In genomic region chr6:132391391-132392291, GRCh38 we compare ENCODE assay signal across 9 cellular contexts. TPM values are rescaled to one million over a fixed set of nuclear protein-coding genes. Genes with fewer than 3 reads are reported as not detected.
A peak's percentile ranks its signal among the peaks of the same experiment; 100 is the strongest.
DNase-seq lines count a peak whose midpoint lies in the region; ATAC-seq, FAIRE-seq and TF ChIP-seq lines count a peak whose summit lies in the region.
"Had no signal": no experiment of that assay in that cellular context is flagged by ENCODE, and none has a peak within 500 bp of the region (broad histone marks: within the 10 kb centered on the region; RNA-seq: fewer than 3 reads in every experiment).

No MANE protein-coding gene starts in this region.

- H3K9me3 ChIP-seq in mammary epithelial cell (replicated peaks; ENCODE audit: insufficient read depth, low read length) (no peaks in the 10 kb centered on the region), HepG2 (ENCODE audit: low read length) (peaks cover 19% of the 10 kb centered on the region; the same call in 1 of the 2 replicates)

- H3K9ac ChIP-seq in mammary epithelial cell (ENCODE audit: insufficient read depth, low read length) (peak overlapping the region; percentile 27), HepG2 (ENCODE audit: insufficient read depth, low read depth, low read length) (no peak overlapping the region)

- no peak for TF ChIP-seq RAD21 in HepG2 (CRISPR knock-in tag; IDR thresholded peaks at IDR 0.05)

- intact Hi-C loops in mammary epithelial cell (cut with micrococcal nuclease), result loop anchor here (1.0 to 5.0 kb wide), 4 partner anchors 57 to 464 kb away; no protein-coding TSS in a partner anchor
- intact Hi-C loops in HepG2 (cut with micrococcal nuclease; ENCODE audit: unreplicated experiment), result loop anchor here (1.0 kb wide), 2 partner anchors 91 to 112 kb away; no protein-coding TSS in a partner anchor

- H3K4me2 ChIP-seq in mammary epithelial cell (ENCODE audit: insufficient read depth, low read depth, low read length), result peak overlapping the region; percentile 69
- no peak overlapping the region for H3K4me2 ChIP-seq in HepG2 (ENCODE audit: low read depth, low read length)

- no TSS peak for BruUV-seq in mammary epithelial cell (replicated peaks; lab: Mats Ljungman, UMichigan)
- no TSS peak for BruUV-seq in HepG2 (replicated peaks; lab: Mats Ljungman, UMichigan)

- H2AFZ ChIP-seq in mammary epithelial cell (ENCODE audit: low read depth, low read length) (peak overlapping the region; percentile 76), HepG2 (ENCODE audit: low read length) (no peak overlapping the region)

- TF ChIP-seq EP300 in HepG2 (IDR thresholded peaks at IDR 0.05; ENCODE audit: low read depth in 2 of 2, low read length in 2 of 2) (no peak), HepG2 (CRISPR knock-in tag; IDR thresholded peaks at IDR 0.05; ENCODE audit: borderline replicate concordance) (no peak)

- FAIRE-seq in HepG2 (lab: Jason Lieb, UNC), result no peak

- DNase-seq in HK-2 (ENCODE audit: unreplicated experiment) (peak; percentile 9), mammary epithelial cell (peak; percentile 81), iris pigment epithelial cell (ENCODE audit: low read depth) (peak; percentile 79), smooth muscle cell of the brain vasculature (ENCODE audit: low read depth, low spot score) (peak; percentile 9), HepG2 (ENCODE audit: low spot score) (no peak)
- DNase-seq: NCI-H1092 had no signal

- H3K27me3 ChIP-seq in mammary epithelial cell (ENCODE audit: insufficient read depth, low read length), result no peaks in the 10 kb centered on the region
- no peaks in the 10 kb centered on the region; a peak in 1 of 5 replicates for H3K27me3 ChIP-seq in HepG2 (ENCODE audit: control insufficient read depth in 1 of 2, insufficient read depth in 2 of 2, low read length in 2 of 2)

- dilution Hi-C loops in mammary epithelial cell (cut with HindIII; ENCODE audit: low sequenced_read_pairs), result loop anchor here (5.0 kb wide), 1 partner anchor 51 kb away; no protein-coding TSS in a partner anchor

- H4K20me1 ChIP-seq in mammary epithelial cell (ENCODE audit: insufficient read depth, low read length), result no peaks in the 10 kb centered on the region
- no peaks in the 10 kb centered on the region for H4K20me1 ChIP-seq in HepG2 (ENCODE audit: insufficient read depth, low read length)

- TF ChIP-seq CTCF in mammary epithelial cell (conservative IDR thresholded peaks at IDR 0.05 in 1 of 2, IDR thresholded peaks at IDR 0.05 in 1 of 2; ENCODE audit: extremely low read depth in 1 of 2, insufficient read depth in 1 of 2, low read depth in 1 of 2, low read length in 2 of 2) (no peak), HepG2 (CRISPR knock-in tag; IDR thresholded peaks at IDR 0.05) (no peak)

- H3K27ac ChIP-seq in mammary epithelial cell (ENCODE audit: insufficient read depth, low read depth, low read length) (peak overlapping the region; percentile 63), HepG2 (ENCODE audit: extremely low read length, insufficient read depth, low read length) (no peak overlapping the region)

- H3K4me1 ChIP-seq in mammary epithelial cell (ENCODE audit: insufficient read depth, low read length) (peaks cover 17% of the 10 kb centered on the region), HepG2 (ENCODE audit: insufficient read depth, low read length) (no peaks in the 10 kb centered on the region)

- H3K4me3 ChIP-seq in mammary epithelial cell (replicated peaks in 1 of 3; ENCODE audit: insufficient read depth in 1 of 3, low read depth in 2 of 3, low read length in 3 of 3), result no peak overlapping the region
- H3K4me3 ChIP-seq in HepG2 (replicated peaks in 1 of 3; ENCODE audit: insufficient read depth in 1 of 3, low read depth in 2 of 3, low read length in 3 of 3), result no peak overlapping the region

- POLR2A ChIA-PET in HepG2 (lab: Yijun Ruan, JAX), result no interaction called here

- ATAC-seq in HG03097 (IDR thresholded peaks at IDR 0.05; ENCODE audit: low FRiP score, unreplicated experiment), result no peak
- no peak for ATAC-seq in GM19452 (IDR thresholded peaks at IDR 0.05; ENCODE audit: unreplicated experiment)
- no peak for ATAC-seq in HepG2
- no peak for ATAC-seq in GM21825 (IDR thresholded peaks at IDR 0.05; ENCODE audit: unreplicated experiment)

- TF ChIP-seq POLR2A in HepG2 (IDR thresholded peaks at IDR 0.05; ENCODE audit: insufficient read depth in 1 of 2, low read depth in 2 of 2, low read length in 2 of 2), result no peak

- CTCF ChIA-PET in mammary epithelial cell (lab: Charles Lee; ENCODE audit: low non-redundant PET) (no interaction called here), HepG2 (lab: Yijun Ruan, JAX; ENCODE audit: low intra/inter-chr PET ratio, low total read pairs) (interaction anchor here (2.1 to 2.9 kb wide), 2 partner anchors 90 to 112 kb away, joined by 14 to 26 read pairs; no protein-coding TSS in a partner anchor)

- WGBS in mammary epithelial cell (ENCODE audit: low coverage, missing lambda C conversion rate), result 17% methylated on average over 12 of the region's 12 CpGs
- WGBS in HepG2 (ENCODE audit: low lambda C conversion rate), result 28% methylated on average over 12 of the region's 12 CpGs

- in situ Hi-C loops in mammary epithelial cell (cut with MboI; ENCODE audit: low sequenced_read_pairs in 2 of 2) (loop anchor here (5.0 to 10.0 kb wide), 2 partner anchors 91 to 97 kb away; no protein-coding TSS in a partner anchor), HepG2 (cut with HindIII; ENCODE audit: extremely low pct_ligation_motif_present, low pct_unique_long_range_greater_than_20kb) (loop anchor here (5.0 kb wide), 1 partner anchor 89 kb away; no protein-coding TSS in a partner anchor)

- H3K79me2 ChIP-seq in mammary epithelial cell (ENCODE audit: insufficient read depth, low read length) (no peaks in the 10 kb centered on the region), HepG2 (ENCODE audit: insufficient read depth, low read length) (no peaks in the 10 kb centered on the region)

- H3K36me3 ChIP-seq in mammary epithelial cell (ENCODE audit: insufficient read depth, low read length), result no peaks in the 10 kb centered on the region
- H3K36me3 ChIP-seq in HepG2 (replicated peaks in 1 of 2; ENCODE audit: control insufficient read depth in 1 of 2, insufficient read depth in 2 of 2, low read length in 2 of 2), result no peaks in the 10 kb centered on the region

TF ChIP-seq in HepG2, 621 proteins besides CTCF, POLR2A, EP300 and RAD21:
- TF ChIP-seq KAT8 (CRISPR knock-in tag; IDR thresholded peaks at IDR 0.05) (no peak), ZNF660 (CRISPR knock-in tag; IDR thresholded peaks at IDR 0.05; ENCODE audit: borderline replicate concordance, low read depth) (no peak), ZMAT3 (CRISPR knock-in tag; conservative IDR thresholded peaks at IDR 0.05) (no peak), ZNF124 (CRISPR knock-in tag; IDR thresholded peaks at IDR 0.05) (no peak), SYNCRIP (IDR thresholded peaks at IDR 0.05; ENCODE audit: insufficient read depth, low read depth, low read length) (no peak)

RNA-seq across cellular contexts. Expression of gene MOXD1, which starts 9.6 kb away (rescaled TPM):
- total RNA-seq in mammary epithelial cell (10 to 100 TPM in 1 of 2 donors, 1 to 10 TPM in 1; 3.6 to 14.0 TPM), HepG2 (2016; rRNA removed; fragmentation: Illumina TruSeq; extraction: Trizol) (not detected in 2 replicates)
- polyA plus RNA-seq in mammary epithelial cell (2.8 TPM), HepG2 (2011; rRNA removed) (0.03 TPM in 1 of 2 replicates, not detected in the other)
- polyA minus RNA-seq in mammary epithelial cell, result not detected
- total RNA-seq in HepG2 (2016; cell fraction: cytosol; rRNA removed; fragmentation: Illumina TruSeq; extraction: Trizol; ENCODE audit: low read depth), result not detected in 2 replicates
- total RNA-seq in HepG2 (2016; cell fraction: insoluble cytoplasmic fraction; rRNA removed; fragmentation: Illumina TruSeq; extraction: Trizol), result not detected in 2 replicates
- total RNA-seq in HepG2 (2016; cell fraction: membrane; rRNA removed; fragmentation: Illumina TruSeq; extraction: Trizol), result not detected in 2 replicates
- total RNA-seq in HepG2 (2016; cell fraction: nucleus; rRNA removed; fragmentation: Illumina TruSeq; extraction: Trizol), result not detected in 2 replicates
- 0.01 TPM in 1 of 2 replicates, not detected in the other for polyA plus RNA-seq in HepG2 (2011; cell fraction: cytosol; rRNA removed)
- not detected in 2 replicates for polyA plus RNA-seq in HepG2 (2011; cell fraction: nucleus; rRNA removed)
- polyA plus RNA-seq in HepG2 (2012), result not detected in 2 replicates
- not detected in 2 replicates for polyA plus RNA-seq in HepG2 (2016; cell fraction: cytosol; fragmentation: Illumina TruSeq; extraction: Trizol; ENCODE audit: low read depth)
- polyA plus RNA-seq in HepG2 (2016; cell fraction: insoluble cytoplasmic fraction; fragmentation: Illumina TruSeq; extraction: Trizol; ENCODE audit: low read depth), result not detected in 2 replicates
- not detected in 2 replicates for polyA plus RNA-seq in HepG2 (2016; cell fraction: membrane; fragmentation: Illumina TruSeq; extraction: Trizol; ENCODE audit: low read depth)
- polyA plus RNA-seq in HepG2 (2016; cell fraction: nucleus; fragmentation: Illumina TruSeq; extraction: Trizol; ENCODE audit: insufficient read depth, low read depth), result not detected in 2 replicates
- polyA minus RNA-seq in HepG2 (2011; rRNA and poly(A)+ RNA removed; ENCODE audit: low replicate concordance), result not detected in 2 replicates
- polyA minus RNA-seq in HepG2 (2011; cell fraction: cytosol; rRNA and poly(A)+ RNA removed), result not detected in 2 replicates
- not detected in 2 replicates for polyA minus RNA-seq in HepG2 (2011; cell fraction: nucleus; rRNA and poly(A)+ RNA removed)
